ENCODE assay signal across 8 cellular contexts in the genomic region with DNA sequence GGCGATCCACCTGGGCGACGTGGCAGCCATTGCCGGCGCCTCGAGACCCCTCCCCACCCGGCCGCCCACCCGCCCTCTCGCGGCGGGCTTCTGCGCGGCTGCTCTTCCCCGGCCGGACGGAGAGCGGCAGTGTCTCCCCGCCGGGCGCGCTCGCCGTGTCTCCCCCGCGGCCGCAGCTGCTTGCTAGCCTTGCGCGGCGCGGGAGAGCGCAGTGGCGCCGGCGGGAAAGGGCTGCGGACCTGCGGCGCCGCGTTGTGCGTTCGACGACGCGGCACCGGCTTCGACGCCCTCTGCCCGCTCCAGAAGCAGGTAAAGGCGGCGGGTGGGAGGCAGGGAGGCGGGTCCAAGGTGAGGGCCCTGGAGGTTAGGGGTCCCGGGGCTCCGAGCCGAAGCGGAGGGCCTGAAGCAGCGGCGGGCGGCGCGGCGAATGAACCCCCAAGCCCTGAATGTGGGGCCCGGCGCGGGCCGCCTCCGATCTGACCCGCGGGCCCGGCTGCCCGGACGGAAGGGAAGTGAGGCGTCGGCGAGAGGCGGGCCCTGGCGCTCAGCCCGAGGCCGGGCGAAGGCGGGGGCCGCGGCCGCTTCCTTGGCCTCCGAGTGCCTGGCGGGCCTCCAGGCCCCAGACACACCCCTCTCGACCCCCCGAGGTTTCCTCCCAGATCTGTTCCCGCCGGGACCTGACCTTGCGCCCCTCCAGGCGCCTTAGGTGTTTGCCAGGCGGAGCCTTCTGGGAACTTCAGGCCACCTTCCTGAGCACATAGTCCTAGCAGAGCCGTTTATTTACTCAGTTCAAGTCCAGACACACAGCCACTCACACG. TPM values are rescaled to one million over a fixed set of nuclear protein-coding genes. Genes with fewer than 3 reads are reported as not detected.
DNase-seq lines count a peak whose midpoint lies in the region; ATAC-seq and TF ChIP-seq lines count a peak whose summit lies in the region.

A gene (plus strand): TSS at position 129 of the 818 bp plus-strand sequence. CDS start 40,491 bp downstream, outside the sequence.

- intact Hi-C loops in sciatic nerve (cut with DNase I), result no loop called here

- ATAC-seq in HG02884 (IDR thresholded peaks at IDR 0.05; ENCODE audit: unreplicated experiment) (peak; percentile 47), sciatic nerve (peak; percentile 89), GM21367 (IDR thresholded peaks at IDR 0.05; ENCODE audit: unreplicated experiment) (no peak)

- TF ChIP-seq CTCF in GM13977 (IDR thresholded peaks at IDR 0.05; ENCODE audit: extremely low read depth, insufficient read depth, missing control alignments) (peak; percentile 96), astrocyte of the cerebellum (IDR thresholded peaks at IDR 0.05; ENCODE audit: low read depth, low read length, missing control alignments) (peak; percentile 61)

- peak; percentile 89 for DNase-seq in GM13977 (ENCODE audit: low spot score)
- DNase-seq in NCI-H187 (lab: John Stamatoyannopoulos, UW), result peak; percentile 65 to 82
- DNase-seq in T1000 (lab: John Stamatoyannopoulos, UW), result peak; percentile 81
- peak; percentile 31 for DNase-seq in astrocyte of the cerebellum (ENCODE audit: low read depth)
- peak; percentile 11 to 83 (median 63) for DNase-seq in hypothalamus (lab: John Stamatoyannopoulos, UW)
- peak; percentile 90 for DNase-seq in sciatic nerve (ENCODE audit: low spot score)

- in situ Hi-C loops in GM13977 (cut with MboI; ENCODE audit: low pct_unique_long_range_greater_than_20kb, low sequenced_read_pairs, unreplicated experiment), result loop anchor here (10.0 kb wide), 1 partner anchor 268 kb away; no protein-coding TSS in a partner anchor
- in situ Hi-C loops in astrocyte of the cerebellum (cut with HindIII; ENCODE audit: low sequenced_read_pairs), result no loop called here

- peak within 1 kb of the TSS; percentile 72 for H3K4me3 ChIP-seq in astrocyte of the cerebellum (ENCODE audit: low read depth, low read length)

RNA-seq across cellular contexts. Expression of the gene that starts here (rescaled TPM):
- 8.9 TPM for total RNA-seq in sciatic nerve

Comparison
In these comparisons a context has a peak if more than half of its experiments do, and no peak if none do; other contexts are left out.
1. DNase-seq: peak in every context shown above with its lines; median percentile 90 in sciatic nerve; 89 in GM13977; 81 in T1000; 74 in NCI-H187; 63 in hypothalamus; 31 in astrocyte of the cerebellum.